In the genomic region with DNA sequence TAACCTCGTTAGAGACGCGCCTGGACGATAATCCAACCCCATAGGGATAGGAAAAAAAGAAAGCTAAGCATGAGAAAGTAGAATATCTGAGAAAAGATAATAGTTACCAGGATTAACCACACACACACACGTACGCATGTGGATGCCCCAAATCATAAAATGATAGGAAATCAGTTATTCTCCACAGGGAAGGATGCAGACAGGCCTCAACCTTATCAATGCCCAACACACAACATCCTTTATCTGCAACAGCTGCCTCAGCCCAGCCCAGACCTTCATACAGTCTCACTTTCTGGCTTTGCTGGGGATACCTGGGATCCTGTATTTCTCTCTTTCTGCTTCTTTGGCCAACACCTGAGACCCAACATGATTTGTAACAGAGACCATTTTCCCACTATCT, we compare ENCODE assay signal across 2 cellular contexts.
TF ChIP-seq lines count a peak whose summit lies in the region.

No MANE protein-coding gene starts in this region.

TF ChIP-seq in GM23338, 12 proteins besides CTCF, POLR2A, EP300 and RAD21 (continued from another document):
- TF ChIP-seq JUNB (IDR thresholded peaks at IDR 0.05; ENCODE audit: unreplicated experiment) = no peak

TF ChIP-seq in K562, 482 proteins besides CTCF, POLR2A, EP300 and RAD21 (continued from another document):
- TF ChIP-seq, protein P1, sequence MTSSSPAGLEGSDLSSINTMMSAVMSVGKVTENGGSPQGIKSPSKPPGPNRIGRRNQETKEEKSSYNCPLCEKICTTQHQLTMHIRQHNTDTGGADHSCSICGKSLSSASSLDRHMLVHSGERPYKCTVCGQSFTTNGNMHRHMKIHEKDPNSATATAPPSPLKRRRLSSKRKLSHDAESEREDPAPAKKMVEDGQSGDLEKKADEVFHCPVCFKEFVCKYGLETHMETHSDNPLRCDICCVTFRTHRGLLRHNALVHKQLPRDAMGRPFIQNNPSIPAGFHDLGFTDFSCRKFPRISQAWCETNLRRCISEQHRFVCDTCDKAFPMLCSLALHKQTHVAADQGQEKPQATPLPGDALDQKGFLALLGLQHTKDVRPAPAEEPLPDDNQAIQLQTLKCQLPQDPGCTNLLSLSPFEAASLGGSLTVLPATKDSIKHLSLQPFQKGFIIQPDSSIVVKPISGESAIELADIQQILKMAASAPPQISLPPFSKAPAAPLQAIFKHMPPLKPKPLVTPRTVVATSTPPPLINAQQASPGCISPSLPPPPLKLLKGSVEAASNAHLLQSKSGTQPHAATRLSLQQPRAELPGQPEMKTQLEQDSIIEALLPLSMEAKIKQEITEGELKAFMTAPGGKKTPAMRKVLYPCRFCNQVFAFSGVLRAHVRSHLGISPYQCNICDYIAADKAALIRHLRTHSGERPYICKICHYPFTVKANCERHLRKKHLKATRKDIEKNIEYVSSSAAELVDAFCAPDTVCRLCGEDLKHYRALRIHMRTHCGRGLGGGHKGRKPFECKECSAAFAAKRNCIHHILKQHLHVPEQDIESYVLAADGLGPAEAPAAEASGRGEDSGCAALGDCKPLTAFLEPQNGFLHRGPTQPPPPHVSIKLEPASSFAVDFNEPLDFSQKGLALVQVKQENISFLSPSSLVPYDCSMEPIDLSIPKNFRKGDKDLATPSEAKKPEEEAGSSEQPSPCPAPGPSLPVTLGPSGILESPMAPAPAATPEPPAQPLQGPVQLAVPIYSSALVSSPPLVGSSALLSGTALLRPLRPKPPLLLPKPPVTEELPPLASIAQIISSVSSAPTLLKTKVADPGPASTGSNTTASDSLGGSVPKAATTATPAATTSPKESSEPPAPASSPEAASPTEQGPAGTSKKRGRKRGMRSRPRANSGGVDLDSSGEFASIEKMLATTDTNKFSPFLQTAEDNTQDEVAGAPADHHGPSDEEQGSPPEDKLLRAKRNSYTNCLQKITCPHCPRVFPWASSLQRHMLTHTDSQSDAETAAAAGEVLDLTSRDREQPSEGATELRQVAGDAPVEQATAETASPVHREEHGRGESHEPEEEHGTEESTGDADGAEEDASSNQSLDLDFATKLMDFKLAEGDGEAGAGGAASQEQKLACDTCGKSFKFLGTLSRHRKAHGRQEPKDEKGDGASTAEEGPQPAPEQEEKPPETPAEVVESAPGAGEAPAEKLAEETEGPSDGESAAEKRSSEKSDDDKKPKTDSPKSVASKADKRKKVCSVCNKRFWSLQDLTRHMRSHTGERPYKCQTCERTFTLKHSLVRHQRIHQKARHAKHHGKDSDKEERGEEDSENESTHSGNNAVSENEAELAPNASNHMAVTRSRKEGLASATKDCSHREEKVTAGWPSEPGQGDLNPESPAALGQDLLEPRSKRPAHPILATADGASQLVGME (CRISPR knock-in tag; IDR thresholded peaks at IDR 0.05) = no peak
- no peak for TF ChIP-seq TARDBP (IDR thresholded peaks at IDR 0.05)
- 0 out of 2 replicates have a peak, but pooled peaks have one; percentile 40 for TF ChIP-seq NCOR1 (IDR thresholded peaks at IDR 0.05)
- TF ChIP-seq, protein P2, sequence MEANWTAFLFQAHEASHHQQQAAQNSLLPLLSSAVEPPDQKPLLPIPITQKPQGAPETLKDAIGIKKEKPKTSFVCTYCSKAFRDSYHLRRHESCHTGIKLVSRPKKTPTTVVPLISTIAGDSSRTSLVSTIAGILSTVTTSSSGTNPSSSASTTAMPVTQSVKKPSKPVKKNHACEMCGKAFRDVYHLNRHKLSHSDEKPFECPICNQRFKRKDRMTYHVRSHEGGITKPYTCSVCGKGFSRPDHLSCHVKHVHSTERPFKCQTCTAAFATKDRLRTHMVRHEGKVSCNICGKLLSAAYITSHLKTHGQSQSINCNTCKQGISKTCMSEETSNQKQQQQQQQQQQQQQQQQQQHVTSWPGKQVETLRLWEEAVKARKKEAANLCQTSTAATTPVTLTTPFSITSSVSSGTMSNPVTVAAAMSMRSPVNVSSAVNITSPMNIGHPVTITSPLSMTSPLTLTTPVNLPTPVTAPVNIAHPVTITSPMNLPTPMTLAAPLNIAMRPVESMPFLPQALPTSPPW (CRISPR knock-in tag; IDR thresholded peaks at IDR 0.05) = no peak
- no peak for TF ChIP-seq CSDE1 (IDR thresholded peaks at IDR 0.05)
- TF ChIP-seq TBL1XR1 (IDR thresholded peaks at IDR 0.05; ENCODE audit: low read length in 2 of 2) = no peak
- no peak for TF ChIP-seq TOE1 (IDR thresholded peaks at IDR 0.05; ENCODE audit: borderline replicate concordance)
- TF ChIP-seq TOE1 (CRISPR knock-in tag; IDR thresholded peaks at IDR 0.05; ENCODE audit: borderline replicate concordance, low read depth) = no peak
- peak; percentile 77 for TF ChIP-seq CBFA2T3 (IDR thresholded peaks at IDR 0.05)
- TF ChIP-seq ARID1B (IDR thresholded peaks at IDR 0.05) = peak; percentile 65
- no peak for TF ChIP-seq NR2F6 (CRISPR knock-in tag; IDR thresholded peaks at IDR 0.05)
- no peak for TF ChIP-seq SUPT5H (IDR thresholded peaks at IDR 0.05)
- no peak for TF ChIP-seq ZNF324 (CRISPR knock-in tag; IDR thresholded peaks at IDR 0.05)
- TF ChIP-seq ZNF197 (CRISPR knock-in tag; IDR thresholded peaks at IDR 0.05; ENCODE audit: low read depth) = no peak
- TF ChIP-seq ZNF75A (CRISPR knock-in tag; IDR thresholded peaks at IDR 0.05) = no peak
- TF ChIP-seq RCOR1 (IDR thresholded peaks at IDR 0.05; ENCODE audit: borderline replicate concordance in 1 of 2, low read depth in 2 of 2, low read length in 2 of 2) = peak in 1 of 2 experiments; percentile 59; a peak in 1 of 4 replicates
- TF ChIP-seq PRMT5 (CRISPR knock-in tag; IDR thresholded peaks at IDR 0.05) = no peak
- no peak for TF ChIP-seq TBP (optimal IDR thresholded peaks at IDR 0.05; ENCODE audit: low read depth, low read length)
- no peak for TF ChIP-seq ZBTB1 (CRISPR knock-in tag; IDR thresholded peaks at IDR 0.05; ENCODE audit: borderline replicate concordance, low read depth)
- no peak for TF ChIP-seq MCM2 (IDR thresholded peaks at IDR 0.05; ENCODE audit: low read depth)
- TF ChIP-seq RFX1 (IDR thresholded peaks at IDR 0.05) = no peak
- no peak for TF ChIP-seq CBX8 (IDR thresholded peaks at IDR 0.05; ENCODE audit: borderline replicate concordance, extremely low read depth, low read depth, low read length, poor library complexity, severe bottlenecking)
- TF ChIP-seq CHD2 (IDR thresholded peaks at IDR 0.05; ENCODE audit: low read depth, low read length) = no peak
- peak; percentile 26; the same call in 1 of the 2 replicates for TF ChIP-seq STAT5A (IDR thresholded peaks at IDR 0.05; ENCODE audit: borderline replicate concordance, low read length)
- TF ChIP-seq BRD9 (IDR thresholded peaks at IDR 0.05; ENCODE audit: low read depth, partially characterized antibody) = no peak
- TF ChIP-seq NBN (IDR thresholded peaks at IDR 0.05; ENCODE audit: low read depth) = no peak
- no peak for TF ChIP-seq KLF10 (CRISPR knock-in tag; IDR thresholded peaks at IDR 0.05)
- no peak for TF ChIP-seq FIP1L1 (IDR thresholded peaks at IDR 0.05; ENCODE audit: low read depth, low read length, poor library complexity, severe bottlenecking)
- TF ChIP-seq, protein P3, sequence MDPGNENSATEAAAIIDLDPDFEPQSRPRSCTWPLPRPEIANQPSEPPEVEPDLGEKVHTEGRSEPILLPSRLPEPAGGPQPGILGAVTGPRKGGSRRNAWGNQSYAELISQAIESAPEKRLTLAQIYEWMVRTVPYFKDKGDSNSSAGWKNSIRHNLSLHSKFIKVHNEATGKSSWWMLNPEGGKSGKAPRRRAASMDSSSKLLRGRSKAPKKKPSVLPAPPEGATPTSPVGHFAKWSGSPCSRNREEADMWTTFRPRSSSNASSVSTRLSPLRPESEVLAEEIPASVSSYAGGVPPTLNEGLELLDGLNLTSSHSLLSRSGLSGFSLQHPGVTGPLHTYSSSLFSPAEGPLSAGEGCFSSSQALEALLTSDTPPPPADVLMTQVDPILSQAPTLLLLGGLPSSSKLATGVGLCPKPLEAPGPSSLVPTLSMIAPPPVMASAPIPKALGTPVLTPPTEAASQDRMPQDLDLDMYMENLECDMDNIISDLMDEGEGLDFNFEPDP (CRISPR knock-in tag; IDR thresholded peaks at IDR 0.05) = no peak
- no peak for TF ChIP-seq MYC (IDR thresholded peaks at IDR 0.05; ENCODE audit: low read depth, low read length)
- TF ChIP-seq MYC (CRISPR knock-in tag; IDR thresholded peaks at IDR 0.05; ENCODE audit: borderline replicate concordance, low read depth) = no peak
- TF ChIP-seq, protein P4, sequence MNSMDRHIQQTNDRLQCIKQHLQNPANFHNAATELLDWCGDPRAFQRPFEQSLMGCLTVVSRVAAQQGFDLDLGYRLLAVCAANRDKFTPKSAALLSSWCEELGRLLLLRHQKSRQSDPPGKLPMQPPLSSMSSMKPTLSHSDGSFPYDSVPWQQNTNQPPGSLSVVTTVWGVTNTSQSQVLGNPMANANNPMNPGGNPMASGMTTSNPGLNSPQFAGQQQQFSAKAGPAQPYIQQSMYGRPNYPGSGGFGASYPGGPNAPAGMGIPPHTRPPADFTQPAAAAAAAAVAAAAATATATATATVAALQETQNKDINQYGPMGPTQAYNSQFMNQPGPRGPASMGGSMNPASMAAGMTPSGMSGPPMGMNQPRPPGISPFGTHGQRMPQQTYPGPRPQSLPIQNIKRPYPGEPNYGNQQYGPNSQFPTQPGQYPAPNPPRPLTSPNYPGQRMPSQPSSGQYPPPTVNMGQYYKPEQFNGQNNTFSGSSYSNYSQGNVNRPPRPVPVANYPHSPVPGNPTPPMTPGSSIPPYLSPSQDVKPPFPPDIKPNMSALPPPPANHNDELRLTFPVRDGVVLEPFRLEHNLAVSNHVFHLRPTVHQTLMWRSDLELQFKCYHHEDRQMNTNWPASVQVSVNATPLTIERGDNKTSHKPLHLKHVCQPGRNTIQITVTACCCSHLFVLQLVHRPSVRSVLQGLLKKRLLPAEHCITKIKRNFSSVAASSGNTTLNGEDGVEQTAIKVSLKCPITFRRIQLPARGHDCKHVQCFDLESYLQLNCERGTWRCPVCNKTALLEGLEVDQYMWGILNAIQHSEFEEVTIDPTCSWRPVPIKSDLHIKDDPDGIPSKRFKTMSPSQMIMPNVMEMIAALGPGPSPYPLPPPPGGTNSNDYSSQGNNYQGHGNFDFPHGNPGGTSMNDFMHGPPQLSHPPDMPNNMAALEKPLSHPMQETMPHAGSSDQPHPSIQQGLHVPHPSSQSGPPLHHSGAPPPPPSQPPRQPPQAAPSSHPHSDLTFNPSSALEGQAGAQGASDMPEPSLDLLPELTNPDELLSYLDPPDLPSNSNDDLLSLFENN (IDR thresholded peaks at IDR 0.05; ENCODE audit: low read depth in 2 of 2, low read length in 2 of 2) = no peak
- TF ChIP-seq GATA2 (CRISPR knock-in tag; IDR thresholded peaks at IDR 0.05) = no peak
- TF ChIP-seq TEAD4 (IDR thresholded peaks at IDR 0.05; ENCODE audit: low read length) = peak; percentile 81
- no peak for TF ChIP-seq TEAD4 (CRISPR knock-in tag; IDR thresholded peaks at IDR 0.05; ENCODE audit: borderline replicate concordance)
- no peak for TF ChIP-seq ZKSCAN1 (IDR thresholded peaks at IDR 0.05; ENCODE audit: low read depth, low read length)
- TF ChIP-seq HLTF (IDR thresholded peaks at IDR 0.05) = no peak
